24 cellular contexts compared by ENCODE assay signal in genomic region chr2:204064119-204064518, GRCh38.
"Had no signal": no experiment of that assay in that cellular context is flagged by ENCODE, and none has a peak within 500 bp of the region (broad histone marks: within the 10 kb centered on the region; RNA-seq: fewer than 3 reads in every experiment).

No MANE protein-coding gene starts in this region.

- H3K27ac ChIP-seq: colonic mucosa, coronary artery, dorsolateral prefrontal cortex, epithelial cell of prostate, esophagus muscularis mucosa, esophagus squamous epithelium, foreskin keratinocyte, gastrocnemius medialis, gastroesophageal sphincter, heart left ventricle, heart right ventricle had no signal

- H3K4me3 Mint-ChIP-seq: dendritic cell treated with granulocyte-macrophage colony-stimulating factor and Interleukin-4, amounts not matched to agents 40 ng/mL and 50 ng/mL, for 4 days; effector memory CD8-positive, alpha-beta T cell; endodermal cell had no signal

- H3K27ac Mint-ChIP-seq: dendritic cell treated with granulocyte-macrophage colony-stimulating factor and Interleukin-4, amounts not matched to agents 40 ng/mL and 50 ng/mL, for 4 days; effector memory CD8-positive, alpha-beta T cell; endodermal cell had no signal

- H3K4me1 ChIP-seq: colonic mucosa, esophagus muscularis mucosa, esophagus squamous epithelium, foreskin keratinocyte, gastrocnemius medialis, gastroesophageal sphincter, heart left ventricle, heart right ventricle had no signal

- DNase-seq: colonic mucosa; cortex of kidney; dermis blood vessel endothelial cell; dorsolateral prefrontal cortex; effector CD4-positive, alpha-beta T cell; effector CD8-positive, alpha-beta T cell; effector memory CD4-positive, alpha-beta T cell; effector memory CD8-positive, alpha-beta T cell; endodermal cell; erythroblast; esophagus squamous epithelium; foreskin fibroblast; foreskin keratinocyte; foreskin melanocyte; gastrocnemius medialis; glutamatergic neuron; head of caudate nucleus; heart left ventricle; heart right ventricle had no signal

- H3K9me3 Mint-ChIP-seq: effector memory CD8-positive, alpha-beta T cell had no signal

- H3K4me3 ChIP-seq: colonic mucosa, coronary artery, dorsolateral prefrontal cortex, esophagus muscularis mucosa, esophagus squamous epithelium, gastrocnemius medialis, gastroesophageal sphincter, heart left ventricle, heart right ventricle had no signal

- H3K9me3 ChIP-seq: colonic mucosa, esophagus muscularis mucosa, esophagus squamous epithelium, gastrocnemius medialis, gastroesophageal sphincter, heart left ventricle had no signal

- H3K36me3 ChIP-seq: colonic mucosa, esophagus muscularis mucosa, esophagus squamous epithelium, gastrocnemius medialis, gastroesophageal sphincter, heart left ventricle, heart right ventricle had no signal
